1 cellular context compared by ENCODE assay signal in the genomic region with DNA sequence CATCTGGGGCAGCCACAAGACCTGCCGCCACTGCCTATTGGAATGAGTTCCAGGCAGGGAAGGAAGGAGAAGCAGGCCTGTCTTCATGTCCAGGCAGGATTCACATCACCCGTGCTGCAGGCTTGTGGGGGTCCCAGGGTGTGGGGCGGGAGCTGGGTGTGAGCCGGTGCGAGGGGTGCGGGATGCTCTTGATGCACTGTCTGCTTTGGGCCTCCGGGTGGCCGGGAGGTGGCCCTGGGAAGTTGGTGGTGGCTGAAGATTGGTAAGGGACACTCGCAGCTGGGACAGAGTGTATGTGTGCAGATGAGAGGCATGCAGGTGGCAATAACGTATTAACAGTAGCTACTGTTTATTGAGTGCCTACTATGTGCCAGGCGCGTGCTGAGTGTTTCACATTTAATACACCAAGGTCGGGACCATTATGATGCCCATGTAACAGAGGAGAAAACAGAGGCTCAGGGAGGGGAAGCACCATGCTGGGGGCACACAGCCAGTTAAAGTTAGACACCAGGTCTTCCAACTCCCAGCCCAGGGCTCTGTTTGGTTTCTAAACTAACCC.
TF ChIP-seq lines count a peak whose summit lies in the region.

No MANE protein-coding gene starts in this region.

TF ChIP-seq in K562, 482 proteins besides CTCF, POLR2A, EP300 and RAD21:
- peak; percentile 79 for TF ChIP-seq ZKSCAN1 (IDR thresholded peaks at IDR 0.05; ENCODE audit: low read depth, low read length)
- no peak for TF ChIP-seq ELF2 (CRISPR knock-in tag; IDR thresholded peaks at IDR 0.05)
